ENCODE assay signal across 24 cellular contexts in genomic region chr3:55659023-55659355, GRCh38.
"Had no signal": no experiment of that assay in that cellular context is flagged by ENCODE, and none has a peak within 500 bp of the region (broad histone marks: within the 10 kb centered on the region; RNA-seq: fewer than 3 reads in every experiment).

No MANE protein-coding gene starts in this region.

- DNase-seq: activated B cell treated with CpG ODN at 0.5 μM for 24 hours; activated CD4-positive, alpha-beta T cell treated with anti-CD3 and anti-CD28 coated beads for 4 hours; activated CD4-positive, alpha-beta T cell treated with anti-CD3 and anti-CD28 coated beads, Interleukin-2, amount 50 U/mL, for 48 hours; activated naive CD4-positive, alpha-beta T cell treated with Interleukin-2 at 50 U/mL for 16 hours; activated naive CD8-positive, alpha-beta T cell treated with anti-CD3 and anti-CD28 coated beads, Interleukin-2, amount 10 ng/mL, durations not matched to agents 7 days and 5 days; activated T-cell treated with anti-CD3 and anti-CD28 coated beads, Interleukin-2, amount 50 U/mL, for 48 hours; amniotic stem cell; effector memory CD4-positive, alpha-beta T cell; heart right ventricle; immature natural killer cell; kidney glomerular epithelial cell; left lung; naive thymus-derived CD4-positive, alpha-beta T cell; occipital lobe; posterior cingulate gyrus; small intestine; stimulated activated CD4-positive, alpha-beta T cell treated with anti-CD3 and anti-CD28 coated beads, Interleukin-2, amount 100 ng/mL, for 24 hours; stimulated activated naive CD8-positive, alpha-beta T cell treated with anti-CD3 and anti-CD28 coated beads, Interleukin-15, amount 100 ng/mL, for 72 hours; T-helper 9 cell; tibial artery had no signal

- H3K4me1 ChIP-seq: breast epithelium, heart right ventricle, left lung, tibial artery had no signal

- H3K27me3 ChIP-seq: breast epithelium, left lung, tibial artery had no signal

- H3K36me3 ChIP-seq: breast epithelium, heart right ventricle, left lung, tibial artery had no signal

- H3K27ac ChIP-seq: breast epithelium, heart right ventricle, left lung, tibial artery had no signal

- H3K4me3 ChIP-seq: breast epithelium, heart right ventricle, left lung, lung, tibial artery had no signal

- H3K9me3 ChIP-seq: breast epithelium, heart right ventricle, left lung, tibial artery had no signal

- ATAC-seq: heart right ventricle; naive thymus-derived CD4-positive, alpha-beta T cell; sciatic nerve; stimulated activated effector memory CD8-positive, alpha-beta T cell treated with anti-CD3 and anti-CD28 coated beads, Interleukin-12 subunit alpha, Interleukin-12 subunit beta, amount 100 ng/mL, for 72 hours had no signal
